In genomic region chr1:153611356-153611755, GRCh38 we compare ENCODE assay signal across 11 cellular contexts. TPM values are rescaled to one million over a fixed set of nuclear protein-coding genes. Genes with fewer than 3 reads are reported as not detected.
A peak's percentile ranks its signal among the peaks of the same experiment; 100 is the strongest.
DNase-seq lines count a peak whose midpoint lies in the region; ATAC-seq, FAIRE-seq and TF ChIP-seq lines count a peak whose summit lies in the region.
"Had no signal": no experiment of that assay in that cellular context is flagged by ENCODE, and none has a peak within 500 bp of the region (broad histone marks: within the 10 kb centered on the region; RNA-seq: fewer than 3 reads in every experiment).

No MANE protein-coding gene starts in this region.

- H3K4me1 ChIP-seq in HepG2 (ENCODE audit: insufficient read depth, low read length) (peaks cover 85% of the 10 kb centered on the region), thyroid gland (peaks cover 62 to 76% of the 10 kb centered on the region in 2 donors)

- H3K27me3 ChIP-seq in HepG2 (ENCODE audit: control insufficient read depth in 1 of 2, insufficient read depth in 2 of 2, low read length in 2 of 2) (no peaks in the 10 kb centered on the region; a peak in 1 of 5 replicates), thyroid gland (no peaks in the 10 kb centered on the region)

- H3K9me3 ChIP-seq in HepG2 (ENCODE audit: low read length) (no peaks in the 10 kb centered on the region), thyroid gland (no peaks in the 10 kb centered on the region)

- WGBS in HepG2 (ENCODE audit: low lambda C conversion rate) = 89% methylated on average over 1 of the region's 1 CpG
- WGBS in thyroid gland, 2 donors = 74 to 82% methylated on average over 1 of the region's 1 CpG

- POLR2A ChIA-PET in HepG2 (lab: Yijun Ruan, JAX) = interaction anchor here (0.6 to 12.2 kb wide), 6 partner anchors 14 to 66 kb away, joined by 3 to 390 read pairs (median 3); partner anchors contain the start of genes CHTOP, S100A1 and S100A13

- FAIRE-seq in HepG2 (lab: Jason Lieb, UNC) = no peak

- H3K36me3 ChIP-seq in HepG2 (replicated peaks in 1 of 2; ENCODE audit: control insufficient read depth in 1 of 2, insufficient read depth in 2 of 2, low read length in 2 of 2) (no peaks in the 10 kb centered on the region; a peak in 1 of 5 replicates), thyroid gland (peaks cover 14% of the 10 kb centered on the region in 2 donors)

- TF ChIP-seq POLR2A in HepG2 (IDR thresholded peaks at IDR 0.05; ENCODE audit: insufficient read depth in 1 of 2, low read depth in 2 of 2, low read length in 2 of 2) (no peak), thyroid gland (IDR thresholded peaks at IDR 0.05) (no peak)

- DNase-seq in astrocyte of the spinal cord (ENCODE audit: low read depth, low spot score) (no peak), HepG2 (ENCODE audit: low spot score) (no peak), thyroid gland (no peak), SKM-1 treated with dmso at 0.1 percent for 144 hours (lab: John Stamatoyannopoulos, UW; ENCODE audit: unreplicated experiment) (no peak), NCI-H510A treated with DMSO at 0.1 percent for 48 hours (lab: John Stamatoyannopoulos, UW) (no peak), iPS-NIHi7 (ENCODE audit: extremely low spot score) (no peak)
- DNase-seq: dermis blood vessel endothelial cell, GF-D8, midbrain, NCI-H1105, SHP77 treated with DMSO at 0.1 percent for 48 hours had no signal

- CTCF ChIA-PET in HepG2 (lab: Yijun Ruan, JAX; ENCODE audit: low intra/inter-chr PET ratio, low total read pairs) = no interaction called here

- in situ Hi-C loops in astrocyte of the spinal cord (cut with HindIII; ENCODE audit: low sequenced_read_pairs) (no loop called here), HepG2 (cut with HindIII; ENCODE audit: extremely low pct_ligation_motif_present, low pct_unique_long_range_greater_than_20kb) (no loop called here)

- H3K9ac ChIP-seq in HepG2 (ENCODE audit: insufficient read depth, low read depth, low read length) = peak overlapping the region; percentile 80

- no TSS peak for BruUV-seq in HepG2 (replicated peaks; lab: Mats Ljungman, UMichigan)

- TF ChIP-seq CTCF in astrocyte of the spinal cord (IDR thresholded peaks at IDR 0.05; ENCODE audit: low read depth, low read length) (no peak), HepG2 (CRISPR knock-in tag; IDR thresholded peaks at IDR 0.05) (no peak), thyroid gland (IDR thresholded peaks at IDR 0.05) (no peak)

- H3K4me3 ChIP-seq in astrocyte of the spinal cord (ENCODE audit: low read depth, low read length) = peak overlapping the region; percentile 86
- peak overlapping the region in 1 of 3 experiments; percentile 76; a peak in 2 of 6 replicates for H3K4me3 ChIP-seq in HepG2 (replicated peaks in 1 of 3; ENCODE audit: insufficient read depth in 1 of 3, low read depth in 2 of 3, low read length in 3 of 3)
- peak overlapping the region in 1 of 3 donors; percentile 59 for H3K4me3 ChIP-seq in thyroid gland (replicated peaks in 1 of 3)

- H3K27ac ChIP-seq in HepG2 (ENCODE audit: extremely low read length, insufficient read depth, low read length) = no peak overlapping the region
- H3K27ac ChIP-seq in thyroid gland = peak overlapping the region in 2 of 3 donors; percentile 89 to 93

- TF ChIP-seq RAD21 in HepG2 (CRISPR knock-in tag; IDR thresholded peaks at IDR 0.05) = no peak

- TF ChIP-seq EP300 in HepG2 (IDR thresholded peaks at IDR 0.05; ENCODE audit: low read depth in 2 of 2, low read length in 2 of 2) (no peak), HepG2 (CRISPR knock-in tag; IDR thresholded peaks at IDR 0.05; ENCODE audit: borderline replicate concordance) (no peak)

- no peak for ATAC-seq in HepG2

- peak overlapping the region; percentile 84 for H3K4me2 ChIP-seq in HepG2 (ENCODE audit: low read depth, low read length)

- H3K79me2 ChIP-seq in HepG2 (ENCODE audit: insufficient read depth, low read length) = peaks cover 13% of the 10 kb centered on the region

- no peaks in the 10 kb centered on the region for H4K20me1 ChIP-seq in HepG2 (ENCODE audit: insufficient read depth, low read length)

- intact Hi-C loops in HepG2 (cut with micrococcal nuclease; ENCODE audit: unreplicated experiment) = no loop called here
- intact Hi-C loops in thyroid gland (cut with DNase I) = loop anchor here (5.0 kb wide), 1 partner anchor 34 kb away; no protein-coding TSS in a partner anchor

- no peak overlapping the region for H2AFZ ChIP-seq in HepG2 (ENCODE audit: low read length)

RNA-seq across cellular contexts. Expression of gene S100A16, which starts 1.6 kb away (rescaled TPM):
- 46.0 and 51.2 TPM in 2 replicates for total RNA-seq in HepG2 (2016; rRNA removed; fragmentation: Illumina TruSeq; extraction: Trizol)
- total RNA-seq in HepG2 (2016; cell fraction: cytosol; rRNA removed; fragmentation: Illumina TruSeq; extraction: Trizol; ENCODE audit: low read depth) = 35.2 and 50.8 TPM in 2 replicates
- 46.0 and 49.1 TPM in 2 replicates for total RNA-seq in HepG2 (2016; cell fraction: insoluble cytoplasmic fraction; rRNA removed; fragmentation: Illumina TruSeq; extraction: Trizol)
- 64.5 and 88.0 TPM in 2 replicates for total RNA-seq in HepG2 (2016; cell fraction: membrane; rRNA removed; fragmentation: Illumina TruSeq; extraction: Trizol)
- 17.2 and 18.5 TPM in 2 replicates for total RNA-seq in HepG2 (2016; cell fraction: nucleus; rRNA removed; fragmentation: Illumina TruSeq; extraction: Trizol)
- 195 and 203 TPM in 2 replicates for polyA plus RNA-seq in HepG2 (2011; rRNA removed)
- 207 and 257 TPM in 2 replicates for polyA plus RNA-seq in HepG2 (2011; cell fraction: cytosol; rRNA removed)
- polyA plus RNA-seq in HepG2 (2011; cell fraction: nucleus; rRNA removed) = 63.0 and 64.5 TPM in 2 replicates
- polyA plus RNA-seq in HepG2 (2012) = 50.0 and 61.9 TPM in 2 replicates
- 56.0 and 73.0 TPM in 2 replicates for polyA plus RNA-seq in HepG2 (2016; cell fraction: cytosol; fragmentation: Illumina TruSeq; extraction: Trizol; ENCODE audit: low read depth)
- polyA plus RNA-seq in HepG2 (2016; cell fraction: insoluble cytoplasmic fraction; fragmentation: Illumina TruSeq; extraction: Trizol; ENCODE audit: low read depth) = 58.3 and 61.2 TPM in 2 replicates
- polyA plus RNA-seq in HepG2 (2016; cell fraction: membrane; fragmentation: Illumina TruSeq; extraction: Trizol; ENCODE audit: low read depth) = 82.4 and 91.4 TPM in 2 replicates
- 34.9 and 35.7 TPM in 2 replicates for polyA plus RNA-seq in HepG2 (2016; cell fraction: nucleus; fragmentation: Illumina TruSeq; extraction: Trizol; ENCODE audit: insufficient read depth, low read depth)
- polyA minus RNA-seq in HepG2 (2011; rRNA and poly(A)+ RNA removed; ENCODE audit: low replicate concordance) = 116 and 347 TPM in 2 replicates
- polyA minus RNA-seq in HepG2 (2011; cell fraction: cytosol; rRNA and poly(A)+ RNA removed) = 41.2 and 43.1 TPM in 2 replicates
- polyA minus RNA-seq in HepG2 (2011; cell fraction: nucleus; rRNA and poly(A)+ RNA removed) = 31.9 and 35.2 TPM in 2 replicates
- total RNA-seq in thyroid gland = 100 to 1,000 TPM in 1 of 4 donors, 10 to 100 TPM in 3; 62.7 to 104 (median 76.3) TPM

RNA-seq across cellular contexts. Expression of gene S100A14, which starts 4.8 kb away (rescaled TPM):
- total RNA-seq in HepG2 (2016; rRNA removed; fragmentation: Illumina TruSeq; extraction: Trizol) (1.4 and 2.0 TPM in 2 replicates), thyroid gland (100 to 1,000 TPM; 112 to 175 (median 132) TPM)
- total RNA-seq in HepG2 (2016; cell fraction: cytosol; rRNA removed; fragmentation: Illumina TruSeq; extraction: Trizol; ENCODE audit: low read depth) = 1.2 and 1.6 TPM in 2 replicates
- 1.8 and 2.4 TPM in 2 replicates for total RNA-seq in HepG2 (2016; cell fraction: insoluble cytoplasmic fraction; rRNA removed; fragmentation: Illumina TruSeq; extraction: Trizol)
- total RNA-seq in HepG2 (2016; cell fraction: membrane; rRNA removed; fragmentation: Illumina TruSeq; extraction: Trizol) = 2.2 and 2.4 TPM in 2 replicates
- 0.75 and 1.1 TPM in 2 replicates for total RNA-seq in HepG2 (2016; cell fraction: nucleus; rRNA removed; fragmentation: Illumina TruSeq; extraction: Trizol)
- polyA plus RNA-seq in HepG2 (2011; rRNA removed) = 7.7 and 10.8 TPM in 2 replicates
- polyA plus RNA-seq in HepG2 (2011; cell fraction: cytosol; rRNA removed) = 11.2 and 16.8 TPM in 2 replicates
- polyA plus RNA-seq in HepG2 (2011; cell fraction: nucleus; rRNA removed) = 1.5 and 3.7 TPM in 2 replicates
- polyA plus RNA-seq in HepG2 (2012) = 4.8 and 6.4 TPM in 2 replicates
- polyA plus RNA-seq in HepG2 (2016; cell fraction: cytosol; fragmentation: Illumina TruSeq; extraction: Trizol; ENCODE audit: low read depth) = 1.8 and 2.7 TPM in 2 replicates
- 2.4 and 2.9 TPM in 2 replicates for polyA plus RNA-seq in HepG2 (2016; cell fraction: insoluble cytoplasmic fraction; fragmentation: Illumina TruSeq; extraction: Trizol; ENCODE audit: low read depth)
- polyA plus RNA-seq in HepG2 (2016; cell fraction: membrane; fragmentation: Illumina TruSeq; extraction: Trizol; ENCODE audit: low read depth) = 3.3 TPM in 2 replicates
- 1.6 and 2.4 TPM in 2 replicates for polyA plus RNA-seq in HepG2 (2016; cell fraction: nucleus; fragmentation: Illumina TruSeq; extraction: Trizol; ENCODE audit: insufficient read depth, low read depth)
- 2.0 and 23.9 TPM in 2 replicates for polyA minus RNA-seq in HepG2 (2011; rRNA and poly(A)+ RNA removed; ENCODE audit: low replicate concordance)
- 1.5 and 2.7 TPM in 2 replicates for polyA minus RNA-seq in HepG2 (2011; cell fraction: cytosol; rRNA and poly(A)+ RNA removed)
- not detected in 2 replicates for polyA minus RNA-seq in HepG2 (2011; cell fraction: nucleus; rRNA and poly(A)+ RNA removed)

RNA-seq across cellular contexts. Expression of gene S100A13, which starts 15.9 kb away (rescaled TPM):
- total RNA-seq in HepG2 (2016; rRNA removed; fragmentation: Illumina TruSeq; extraction: Trizol) (89.5 and 115 TPM in 2 replicates), thyroid gland (100 to 1,000 TPM; 219 to 545 (median 343) TPM)
- 78.4 and 101 TPM in 2 replicates for total RNA-seq in HepG2 (2016; cell fraction: cytosol; rRNA removed; fragmentation: Illumina TruSeq; extraction: Trizol; ENCODE audit: low read depth)
- 101 and 125 TPM in 2 replicates for total RNA-seq in HepG2 (2016; cell fraction: insoluble cytoplasmic fraction; rRNA removed; fragmentation: Illumina TruSeq; extraction: Trizol)
- total RNA-seq in HepG2 (2016; cell fraction: membrane; rRNA removed; fragmentation: Illumina TruSeq; extraction: Trizol) = 88.5 and 93.4 TPM in 2 replicates
- total RNA-seq in HepG2 (2016; cell fraction: nucleus; rRNA removed; fragmentation: Illumina TruSeq; extraction: Trizol) = 30.0 and 35.1 TPM in 2 replicates
- 172 TPM in 2 replicates for polyA plus RNA-seq in HepG2 (2011; rRNA removed)
- 139 and 163 TPM in 2 replicates for polyA plus RNA-seq in HepG2 (2011; cell fraction: cytosol; rRNA removed)
- 32.1 and 42.4 TPM in 2 replicates for polyA plus RNA-seq in HepG2 (2011; cell fraction: nucleus; rRNA removed)
- 56.6 and 75.4 TPM in 2 replicates for polyA plus RNA-seq in HepG2 (2012)
- polyA plus RNA-seq in HepG2 (2016; cell fraction: cytosol; fragmentation: Illumina TruSeq; extraction: Trizol; ENCODE audit: low read depth) = 82.7 and 114 TPM in 2 replicates
- polyA plus RNA-seq in HepG2 (2016; cell fraction: insoluble cytoplasmic fraction; fragmentation: Illumina TruSeq; extraction: Trizol; ENCODE audit: low read depth) = 106 and 116 TPM in 2 replicates
- 65.7 and 84.0 TPM in 2 replicates for polyA plus RNA-seq in HepG2 (2016; cell fraction: membrane; fragmentation: Illumina TruSeq; extraction: Trizol; ENCODE audit: low read depth)
- polyA plus RNA-seq in HepG2 (2016; cell fraction: nucleus; fragmentation: Illumina TruSeq; extraction: Trizol; ENCODE audit: insufficient read depth, low read depth) = 50.7 and 51.1 TPM in 2 replicates
- polyA minus RNA-seq in HepG2 (2011; rRNA and poly(A)+ RNA removed; ENCODE audit: low replicate concordance) = 42.6 and 182 TPM in 2 replicates
- polyA minus RNA-seq in HepG2 (2011; cell fraction: cytosol; rRNA and poly(A)+ RNA removed) = 11.7 and 13.7 TPM in 2 replicates
- 6.7 and 6.8 TPM in 2 replicates for polyA minus RNA-seq in HepG2 (2011; cell fraction: nucleus; rRNA and poly(A)+ RNA removed)

RNA-seq across cellular contexts. Expression of gene S100A1, which starts 16.9 kb away (rescaled TPM):
- total RNA-seq in HepG2 (2016; rRNA removed; fragmentation: Illumina TruSeq; extraction: Trizol) (120 and 151 TPM in 2 replicates), thyroid gland (100 to 1,000 TPM; 139 to 498 (median 231) TPM)
- total RNA-seq in HepG2 (2016; cell fraction: cytosol; rRNA removed; fragmentation: Illumina TruSeq; extraction: Trizol; ENCODE audit: low read depth) = 28.0 and 35.5 TPM in 2 replicates
- total RNA-seq in HepG2 (2016; cell fraction: insoluble cytoplasmic fraction; rRNA removed; fragmentation: Illumina TruSeq; extraction: Trizol) = 119 and 133 TPM in 2 replicates
- 48.1 and 56.1 TPM in 2 replicates for total RNA-seq in HepG2 (2016; cell fraction: membrane; rRNA removed; fragmentation: Illumina TruSeq; extraction: Trizol)
- 54.6 and 59.6 TPM in 2 replicates for total RNA-seq in HepG2 (2016; cell fraction: nucleus; rRNA removed; fragmentation: Illumina TruSeq; extraction: Trizol)
- 238 and 251 TPM in 2 replicates for polyA plus RNA-seq in HepG2 (2011; rRNA removed)
- polyA plus RNA-seq in HepG2 (2011; cell fraction: cytosol; rRNA removed) = 339 and 395 TPM in 2 replicates
- polyA plus RNA-seq in HepG2 (2011; cell fraction: nucleus; rRNA removed) = 68.2 and 87.5 TPM in 2 replicates
- 109 and 178 TPM in 2 replicates for polyA plus RNA-seq in HepG2 (2012)
- 100 and 132 TPM in 2 replicates for polyA plus RNA-seq in HepG2 (2016; cell fraction: cytosol; fragmentation: Illumina TruSeq; extraction: Trizol; ENCODE audit: low read depth)
- polyA plus RNA-seq in HepG2 (2016; cell fraction: insoluble cytoplasmic fraction; fragmentation: Illumina TruSeq; extraction: Trizol; ENCODE audit: low read depth) = 381 and 401 TPM in 2 replicates
- polyA plus RNA-seq in HepG2 (2016; cell fraction: membrane; fragmentation: Illumina TruSeq; extraction: Trizol; ENCODE audit: low read depth) = 143 and 156 TPM in 2 replicates
- polyA plus RNA-seq in HepG2 (2016; cell fraction: nucleus; fragmentation: Illumina TruSeq; extraction: Trizol; ENCODE audit: insufficient read depth, low read depth) = 222 and 236 TPM in 2 replicates
- polyA minus RNA-seq in HepG2 (2011; rRNA and poly(A)+ RNA removed; ENCODE audit: low replicate concordance) = 3.5 and 272 TPM in 2 replicates
- polyA minus RNA-seq in HepG2 (2011; cell fraction: cytosol; rRNA and poly(A)+ RNA removed) = 102 and 128 TPM in 2 replicates
- 35.0 and 41.2 TPM in 2 replicates for polyA minus RNA-seq in HepG2 (2011; cell fraction: nucleus; rRNA and poly(A)+ RNA removed)
- total RNA-seq: dermis blood vessel endothelial cell had no signal

RNA-seq across cellular contexts. Expression of gene CHTOP, which starts 22.5 kb away (rescaled TPM):
- 35.4 and 38.0 TPM in 2 replicates for total RNA-seq in HepG2 (2016; rRNA removed; fragmentation: Illumina TruSeq; extraction: Trizol)
- 14.3 and 17.0 TPM in 2 replicates for total RNA-seq in HepG2 (2016; cell fraction: cytosol; rRNA removed; fragmentation: Illumina TruSeq; extraction: Trizol; ENCODE audit: low read depth)
- total RNA-seq in HepG2 (2016; cell fraction: insoluble cytoplasmic fraction; rRNA removed; fragmentation: Illumina TruSeq; extraction: Trizol) = 34.0 and 41.6 TPM in 2 replicates
- 24.6 and 26.6 TPM in 2 replicates for total RNA-seq in HepG2 (2016; cell fraction: membrane; rRNA removed; fragmentation: Illumina TruSeq; extraction: Trizol)
- 60.5 and 67.4 TPM in 2 replicates for total RNA-seq in HepG2 (2016; cell fraction: nucleus; rRNA removed; fragmentation: Illumina TruSeq; extraction: Trizol)
- polyA plus RNA-seq in HepG2 (2011; rRNA removed) = 47.1 and 51.9 TPM in 2 replicates
- 33.6 and 37.2 TPM in 2 replicates for polyA plus RNA-seq in HepG2 (2011; cell fraction: cytosol; rRNA removed)
- polyA plus RNA-seq in HepG2 (2011; cell fraction: nucleus; rRNA removed) = 57.8 and 64.5 TPM in 2 replicates
- 40.9 and 49.6 TPM in 2 replicates for polyA plus RNA-seq in HepG2 (2012)
- 11.0 and 11.5 TPM in 2 replicates for polyA plus RNA-seq in HepG2 (2016; cell fraction: cytosol; fragmentation: Illumina TruSeq; extraction: Trizol; ENCODE audit: low read depth)
- polyA plus RNA-seq in HepG2 (2016; cell fraction: insoluble cytoplasmic fraction; fragmentation: Illumina TruSeq; extraction: Trizol; ENCODE audit: low read depth) = 59.9 and 65.3 TPM in 2 replicates
- polyA plus RNA-seq in HepG2 (2016; cell fraction: membrane; fragmentation: Illumina TruSeq; extraction: Trizol; ENCODE audit: low read depth) = 17.8 and 18.3 TPM in 2 replicates
- polyA plus RNA-seq in HepG2 (2016; cell fraction: nucleus; fragmentation: Illumina TruSeq; extraction: Trizol; ENCODE audit: insufficient read depth, low read depth) = 108 TPM in 2 replicates
- polyA minus RNA-seq in HepG2 (2011; rRNA and poly(A)+ RNA removed; ENCODE audit: low replicate concordance) = 34.2 and 56.3 TPM in 2 replicates
- polyA minus RNA-seq in HepG2 (2011; cell fraction: cytosol; rRNA and poly(A)+ RNA removed) = 16.0 and 16.8 TPM in 2 replicates
- polyA minus RNA-seq in HepG2 (2011; cell fraction: nucleus; rRNA and poly(A)+ RNA removed) = 134 and 152 TPM in 2 replicates
- total RNA-seq in thyroid gland = 100 to 1,000 TPM in 3 of 4 donors, 10 to 100 TPM in 1; 99.1 to 124 (median 105) TPM

Comparison
In these comparisons a context has a peak if more than half of its experiments do, and no peak if none do; other contexts are left out.
1. RNA of gene S100A14, which starts 4.8 kb away (total RNA-seq): 112 to 175 TPM in thyroid gland; 0.75 to 2.4 TPM in HepG2; every median in the first group is over 10 times any median in the second.